In the genomic region with DNA sequence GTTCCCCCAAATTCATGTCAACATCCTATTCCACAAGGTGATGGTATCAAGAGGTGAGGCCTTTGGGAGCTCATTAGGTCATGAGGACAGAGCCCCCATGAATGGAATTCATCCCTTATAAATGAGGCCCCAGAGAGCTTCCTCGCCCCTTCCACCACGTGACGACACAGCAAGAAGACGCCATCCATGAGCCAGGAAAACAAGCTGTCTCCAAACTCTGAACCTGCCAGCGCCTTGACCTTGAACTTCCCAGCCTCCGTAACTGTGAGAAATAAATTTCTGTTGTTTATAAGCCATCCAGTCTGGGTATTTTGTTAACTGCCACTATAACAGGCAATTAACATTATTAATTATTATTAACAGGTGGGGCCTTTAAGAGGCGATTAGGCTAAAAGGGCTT, we compare ENCODE assay signal across 40 cellular contexts.
"Had no signal": no experiment of that assay in that cellular context is flagged by ENCODE, and none has a peak within 500 bp of the region (broad histone marks: within the 10 kb centered on the region; RNA-seq: fewer than 3 reads in every experiment).

No MANE protein-coding gene starts in this region.

- H3K27ac Mint-ChIP-seq: activated naive CD4-positive, alpha-beta T cell treated with anti-CD3 and anti-CD28 coated beads for 36 hours; activated naive CD4-positive, alpha-beta T cell treated with anti-CD3 and anti-CD28 coated beads, Interleukin-2, amount 50 U/mL, for 24 hours; activated naive CD8-positive, alpha-beta T cell; activated naive CD8-positive, alpha-beta T cell treated with anti-CD3 and anti-CD28 coated beads for 36 hours; activated naive CD8-positive, alpha-beta T cell treated with anti-CD3 and anti-CD28 coated beads, Interleukin-2, amount 50 U/mL, for 24 hours; activated T-cell treated with anti-CD3 and anti-CD28 coated beads, Interleukin-2, amount 50 U/mL, for 24 hours; activated T-cell treated with anti-CD3 and anti-CD28 coated beads, Interleukin-2, amount 50 U/mL, for 72 hours; activated T-helper 17 cell treated with anti-CD3 and anti-CD28 coated beads, Interleukin-2, amount 50 U/mL, for 72 hours; activated T-helper 2 cell treated with anti-CD3 and anti-CD28 coated beads, Interferon-gamma antibody, Interleukin-2, Interleukin-4, amounts not matched to agents 10 μg/mL and 5 μg/mL and 100 μg/mL, durations not matched to agents 14 hours and 24 hours and 36 hours; brain had no signal

- H3K4me3 ChIP-seq: adrenal gland, ascending aorta, body of pancreas, breast epithelium, cardiac muscle cell had no signal

- ATAC-seq: activated naive CD4-positive, alpha-beta T cell treated with anti-CD3 and anti-CD28 coated beads, Interleukin-2, amount 50 U/mL, for 72 hours; activated naive CD8-positive, alpha-beta T cell treated with anti-CD3 and anti-CD28 coated beads, Interleukin-2, amount 50 U/mL, for 24 hours; activated T-cell treated with anti-CD3 and anti-CD28 coated beads, Interleukin-2, amount 50 U/mL, for 4 hours; activated T-cell treated with anti-CD3 and anti-CD28 coated beads, Interleukin-2, amount 50 U/mL, for 72 hours; activated T-helper 17 cell treated with anti-CD3 and anti-CD28 coated beads, Interleukin-2, amount 50 U/mL, for 72 hours; body of pancreas had no signal

- H3K4me1 ChIP-seq: breast epithelium had no signal

- DNase-seq: activated effector memory CD4-positive, alpha-beta T cell treated with anti-CD3 and anti-CD28 coated beads, Interleukin-2, amount 50 U/mL, for 16 hours; activated effector memory CD4-positive, alpha-beta T cell treated with Interleukin-2 at 50 U/mL for 16 hours; activated gamma-delta T cell; activated gamma-delta T cell treated with Interleukin-2 at 50 U/mL for 16 hours; activated naive CD4-positive, alpha-beta T cell; activated naive CD4-positive, alpha-beta T cell treated with anti-CD3 and anti-CD28 coated beads for 36 hours; activated naive CD4-positive, alpha-beta T cell treated with anti-CD3 and anti-CD28 coated beads, Interleukin-2, amount 10 ng/mL, durations not matched to agents 7 days and 5 days; activated naive CD4-positive, alpha-beta T cell treated with anti-CD3 and anti-CD28 coated beads, Interleukin-2, amount 50 U/mL, for 16 hours; activated naive CD4-positive, alpha-beta T cell treated with Interleukin-2 at 50 U/mL for 16 hours; activated naive CD8-positive, alpha-beta T cell treated with anti-CD3 and anti-CD28 coated beads for 36 hours; activated naive CD8-positive, alpha-beta T cell treated with anti-CD3 and anti-CD28 coated beads, Interleukin-2, amount 10 ng/mL, durations not matched to agents 7 days and 5 days; activated naive CD8-positive, alpha-beta T cell treated with anti-CD3 and anti-CD28 coated beads, Interleukin-2, amount 50 U/mL, for 24 hours; activated T-cell treated with anti-CD3 and anti-CD28 coated beads, Interleukin-2, amount 50 U/mL, for 1 hour; activated T-cell treated with anti-CD3 and anti-CD28 coated beads, Interleukin-2, amount 50 U/mL, for 24 hours; activated T-cell treated with anti-CD3 and anti-CD28 coated beads, Interleukin-2, amount 50 U/mL, for 4 hours; activated T-cell treated with anti-CD3 and anti-CD28 coated beads, Interleukin-2, amount 50 U/mL, for 48 hours; activated T-cell treated with anti-CD3 and anti-CD28 coated beads, Interleukin-2, amount 50 U/mL, for 72 hours; adrenal gland; amniotic stem cell; amygdala; anterior cingulate cortex; aorta; body of pancreas; brain microvascular endothelial cell; caudate nucleus; central memory CD4-positive, alpha-beta T cell; cerebellar nuclear complex had no signal

- H3K27me3 ChIP-seq: adrenal gland, ascending aorta, body of pancreas, brain microvascular endothelial cell, breast epithelium, cardiac muscle cell had no signal

- H3K36me3 ChIP-seq: brain microvascular endothelial cell, breast epithelium, cardiac muscle cell had no signal

- H3K4me3 Mint-ChIP-seq: activated naive CD4-positive, alpha-beta T cell treated with anti-CD3 and anti-CD28 coated beads for 36 hours; activated naive CD4-positive, alpha-beta T cell treated with anti-CD3 and anti-CD28 coated beads, Interleukin-2, amount 10 ng/mL, durations not matched to agents 7 days and 5 days; activated naive CD4-positive, alpha-beta T cell treated with anti-CD3 and anti-CD28 coated beads, Interleukin-2, amount 50 U/mL, for 24 hours; activated naive CD8-positive, alpha-beta T cell; activated naive CD8-positive, alpha-beta T cell treated with anti-CD3 and anti-CD28 coated beads for 36 hours; activated naive CD8-positive, alpha-beta T cell treated with anti-CD3 and anti-CD28 coated beads, Interleukin-2, amount 10 ng/mL, durations not matched to agents 7 days and 5 days; activated naive CD8-positive, alpha-beta T cell treated with anti-CD3 and anti-CD28 coated beads, Interleukin-2, amount 50 U/mL, for 24 hours; activated T-cell treated with anti-CD3 and anti-CD28 coated beads, Interleukin-2, amount 50 U/mL, for 24 hours; activated T-cell treated with anti-CD3 and anti-CD28 coated beads, Interleukin-2, amount 50 U/mL, for 4 hours; activated T-cell treated with anti-CD3 and anti-CD28 coated beads, Interleukin-2, amount 50 U/mL, for 72 hours; activated T-helper 1 cell treated with anti-CD3 and anti-CD28 coated beads, Interleukin-12 subunit alpha, Interleukin-12 subunit beta, Interleukin-2, Interleukin-4 antibody, amounts not matched to agents 30 ng/mL and 10 ng/mL and 1 ng/mL, durations not matched to agents 14 hours and 24 hours and 36 hours; activated T-helper 17 cell treated with anti-CD3 and anti-CD28 coated beads, Interleukin-2, amount 50 U/mL, for 72 hours; brain; central memory CD8-positive, alpha-beta T cell had no signal

- H3K9me3 ChIP-seq: adrenal gland, ascending aorta, body of pancreas, breast epithelium had no signal

- H3K27me3 Mint-ChIP-seq: activated naive CD4-positive, alpha-beta T cell treated with anti-CD3 and anti-CD28 coated beads, Interleukin-2, amount 10 ng/mL, durations not matched to agents 7 days and 5 days; activated naive CD4-positive, alpha-beta T cell treated with anti-CD3 and anti-CD28 coated beads, Interleukin-2, amount 50 U/mL, for 24 hours; activated naive CD8-positive, alpha-beta T cell; activated naive CD8-positive, alpha-beta T cell treated with anti-CD3 and anti-CD28 coated beads for 36 hours; activated naive CD8-positive, alpha-beta T cell treated with anti-CD3 and anti-CD28 coated beads, Interleukin-2, amount 10 ng/mL, durations not matched to agents 7 days and 5 days; activated naive CD8-positive, alpha-beta T cell treated with anti-CD3 and anti-CD28 coated beads, Interleukin-2, amount 50 U/mL, for 24 hours; activated T-cell treated with anti-CD3 and anti-CD28 coated beads, Interleukin-2, amount 50 U/mL, for 24 hours; activated T-helper 17 cell treated with anti-CD3 and anti-CD28 coated beads, Interleukin-2, amount 50 U/mL, for 72 hours; brain; central memory CD8-positive, alpha-beta T cell had no signal

- FAIRE-seq: astrocyte, bronchial epithelial cell had no signal

- H3K27ac ChIP-seq: adrenal gland, ascending aorta, body of pancreas, brain microvascular endothelial cell, breast epithelium, cardiac muscle cell had no signal
